In the genomic region with DNA sequence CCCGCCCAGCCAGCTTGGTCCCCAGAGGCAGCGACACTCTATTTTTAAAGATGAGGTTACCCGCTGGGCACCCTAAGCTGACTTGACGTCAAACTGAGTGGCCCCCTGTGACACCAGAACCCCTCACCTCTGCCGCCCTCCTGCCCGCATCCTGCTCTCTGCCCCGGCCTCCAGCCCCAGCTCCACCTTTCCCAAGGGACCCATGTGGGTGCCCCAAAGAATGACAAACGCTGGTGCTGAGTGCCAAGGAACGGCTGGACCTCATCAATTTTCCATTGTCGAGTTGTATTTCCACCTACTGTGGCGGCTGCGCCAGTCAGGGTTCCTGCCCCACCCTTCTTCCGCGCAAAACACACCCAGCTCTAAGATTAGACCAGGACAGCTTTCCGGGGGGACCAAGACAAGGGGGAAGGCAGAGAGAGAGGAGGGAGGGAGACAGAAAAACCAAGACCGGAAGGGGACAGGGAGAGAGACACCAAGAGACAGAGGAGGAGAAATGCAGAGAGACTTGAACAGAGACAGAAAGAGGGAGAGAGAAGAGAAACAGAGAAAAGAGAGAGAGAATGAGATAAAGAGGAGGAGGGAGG, we compare ENCODE assay signal across 8 cellular contexts. TPM values are rescaled to one million over a fixed set of nuclear protein-coding genes. Genes with fewer than 3 reads are reported as not detected.
A peak's percentile ranks its signal among the peaks of the same experiment; 100 is the strongest.
DNase-seq lines count a peak whose midpoint lies in the region; TF ChIP-seq lines count a peak whose summit lies in the region.

No MANE protein-coding gene starts in this region.

- peak overlapping the region; percentile 57 to 85 (median 75) for H3K4me3 ChIP-seq in breast epithelium

- TF ChIP-seq CTCF in Calu3 (IDR thresholded peaks at IDR 0.05; ENCODE audit: unreplicated experiment) = no peak
- no peak for TF ChIP-seq CTCF in breast epithelium (IDR thresholded peaks at IDR 0.05)

- peaks cover 0 to 4% of the 10 kb centered on the region in 2 donors for H3K27me3 ChIP-seq in breast epithelium

- H3K9me3 Mint-ChIP-seq in Calu3 (ENCODE audit: low read depth, unreplicated experiment) = no peaks in the 10 kb centered on the region

- no peaks in the 10 kb centered on the region for H3K4me1 ChIP-seq in breast epithelium

- no peak for TF ChIP-seq POLR2A in breast epithelium (IDR thresholded peaks at IDR 0.05)

- H3K36me3 ChIP-seq in breast epithelium = no peaks in the 10 kb centered on the region

- peaks cover 16% of the 10 kb centered on the region for H3K36me3 Mint-ChIP-seq in Calu3 (ENCODE audit: insufficient read depth, unreplicated experiment)

- no peak for DNase-seq in Calu3
- DNase-seq in Kasumi-1 (lab: John Stamatoyannopoulos, UW) = peak; percentile 17 to 19
- no peak for DNase-seq in breast epithelium (ENCODE audit: low spot score in 2 of 2)
- DNase-seq in myocyte (ENCODE audit: low read depth) = peak; percentile 39
- no peak for DNase-seq in AML-193 (lab: John Stamatoyannopoulos, UW)
- no peak for DNase-seq in CD1c-positive myeloid dendritic cell (ENCODE audit: extremely low spot score)
- no peak for DNase-seq in amniotic stem cell (lab: John Stamatoyannopoulos, UW)
- no peak for DNase-seq in COLO668 (lab: John Stamatoyannopoulos, UW; ENCODE audit: unreplicated experiment)

- H3K27ac Mint-ChIP-seq in Calu3 (ENCODE audit: unreplicated experiment) = peak overlapping the region; percentile 59

- CTCF ChIA-PET in Calu3 (lab: Charles Lee) = interaction anchor here (0.9 kb wide), 1 partner anchor 14 kb away, joined by 3 read pairs; no protein-coding TSS in a partner anchor

- H3K27ac ChIP-seq in breast epithelium = peak overlapping the region; percentile 71 to 85

- intact Hi-C loops in Calu3 (cut with micrococcal nuclease; ENCODE audit: unreplicated experiment) = no loop called here
- intact Hi-C loops in breast epithelium (cut with DNase I; ENCODE audit: low total_unique reads) = no loop called here

- no TSS peak for BruUV-seq in Calu3 (replicated peaks; lab: Mats Ljungman, UMichigan)

- no peaks in the 10 kb centered on the region for H3K9me3 ChIP-seq in breast epithelium

- H3K4me3 Mint-ChIP-seq in Calu3 (ENCODE audit: low read depth, unreplicated experiment) = peak overlapping the region; percentile 79

- H3K27me3 Mint-ChIP-seq in Calu3 (ENCODE audit: unreplicated experiment) = no peaks in the 10 kb centered on the region

- H3K4me1 Mint-ChIP-seq in Calu3 (ENCODE audit: low read depth, unreplicated experiment) = peaks cover 13% of the 10 kb centered on the region

RNA-seq across cellular contexts. Expression of a gene that starts 2.0 kb away (rescaled TPM):
- total RNA-seq in Calu3 (2022) = 23.7 and 25.7 TPM in 2 replicates
- total RNA-seq in breast epithelium = 10 to 100 TPM in 2 of 3 donors, 1 to 10 TPM in 1; 9.4 to 28.5 (median 27.1) TPM
- total RNA-seq in myocyte = 23.5 and 57.6 TPM in 2 replicates
- 10.7 TPM for polyA plus RNA-seq in myocyte (2012)

Comparison
In these comparisons a context has a peak if more than half of its experiments do, and no peak if none do; other contexts are left out.
1. DNase-seq: peak in Kasumi-1 (2 of 2) and myocyte (single experiment); none in Calu3 (single experiment), breast epithelium (0 of 2), AML-193 (0 of 2), CD1c-positive myeloid dendritic cell (single experiment), amniotic stem cell (single experiment) and COLO668 (single experiment).